ENCODE assay signal across 12 cellular contexts in the genomic region with DNA sequence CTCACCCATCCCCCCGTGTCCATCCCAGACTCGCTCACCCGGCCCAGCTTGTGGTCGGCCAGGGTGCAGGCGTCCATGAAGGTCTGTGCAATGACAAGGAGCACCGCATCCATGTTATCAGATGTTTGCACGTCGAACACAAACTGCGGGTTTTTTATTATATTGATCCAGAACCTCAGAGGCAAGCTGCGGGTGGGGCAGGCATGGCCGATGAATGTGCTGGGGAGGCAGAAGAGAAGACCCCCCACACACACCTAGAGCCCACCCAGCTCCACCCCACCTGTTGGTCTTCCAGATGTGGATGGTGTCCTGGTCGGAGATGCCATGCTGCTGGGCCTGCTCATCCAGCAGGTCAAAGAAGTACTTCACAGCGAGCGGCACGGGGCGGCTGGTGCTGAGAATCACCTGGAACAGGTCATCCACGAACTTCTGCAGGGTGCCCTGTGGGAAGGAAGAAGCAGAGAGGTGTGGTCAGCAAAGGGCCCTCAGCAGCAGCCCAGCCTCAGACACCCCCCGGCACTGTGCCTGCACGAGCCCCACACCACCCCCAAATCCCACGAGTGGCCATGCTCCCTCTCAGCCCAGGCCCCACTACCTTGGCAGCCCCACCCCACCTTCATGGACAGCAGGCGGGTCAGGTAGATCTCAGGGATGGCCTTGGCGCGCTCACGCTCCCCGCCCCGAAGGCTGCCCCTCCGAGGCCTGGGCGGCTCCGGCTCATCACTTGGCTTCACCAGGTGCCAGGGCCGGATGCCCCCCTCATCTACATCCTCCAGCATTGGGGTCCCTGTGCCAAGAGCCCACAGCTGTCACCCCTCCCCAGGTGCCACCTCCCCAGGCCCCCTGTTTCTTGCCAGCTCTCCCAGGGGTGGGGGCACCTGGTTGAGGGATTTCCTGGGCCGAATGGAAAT. TPM values are rescaled to one million over a fixed set of nuclear protein-coding genes. Genes with fewer than 3 reads are reported as not detected.
A peak's percentile ranks its signal among the peaks of the same experiment; 100 is the strongest.
DNase-seq lines count a peak whose midpoint lies in the region; ATAC-seq and TF ChIP-seq lines count a peak whose summit lies in the region.
"Had no signal": no experiment of that assay in that cellular context is flagged by ENCODE, and none has a peak within 500 bp of the region (broad histone marks: within the 10 kb centered on the region; RNA-seq: fewer than 3 reads in every experiment).

No MANE protein-coding gene starts in this region.

- H3K27me3 ChIP-seq in H9 (ENCODE audit: insufficient read depth, low read length) = no peaks in the 10 kb centered on the region

- no peak overlapping the region for H3K23ac ChIP-seq in H9 (ENCODE audit: insufficient read length, low read depth, low read length)

- H3K27ac Mint-ChIP-seq in H9 = peak overlapping the region in 1 of 3 experiments; percentile 91; a peak in 2 of 7 replicates
- no peak overlapping the region for H3K27ac Mint-ChIP-seq in glutamatergic neuron (ENCODE audit: unreplicated experiment)

- H4K8ac ChIP-seq in H9 (replicated peaks; ENCODE audit: insufficient read length, low read depth, low read length) = no peak overlapping the region

- H3K27ac ChIP-seq in H9 (ENCODE audit: insufficient read length, low read depth, low read length) = no peak overlapping the region

- no peak overlapping the region for H3T11ph ChIP-seq in H9 (ENCODE audit: low read length)

- H3K27me3 Mint-ChIP-seq in H9 (ENCODE audit: low read depth) (no peaks in the 10 kb centered on the region; the same call in 1 of the 2 replicates), glutamatergic neuron (ENCODE audit: unreplicated experiment) (peaks cover 9% of the 10 kb centered on the region)
- H3K27me3 Mint-ChIP-seq: CD4-positive, CD25-positive, alpha-beta regulatory T cell had no signal

- no peak overlapping the region for H3K18ac ChIP-seq in H9 (ENCODE audit: insufficient read length, low read depth, low read length)

- H3K4me3 Mint-ChIP-seq in H9 (no peak overlapping the region), glutamatergic neuron (ENCODE audit: unreplicated experiment) (no peak overlapping the region)
- H3K4me3 Mint-ChIP-seq: CD4-positive, CD25-positive, alpha-beta regulatory T cell had no signal

- H3K4ac ChIP-seq in H9 (ENCODE audit: low read depth, low read length) = no peak overlapping the region

- no peaks in the 10 kb centered on the region for H3K23me2 ChIP-seq in H9 (ENCODE audit: insufficient read length, low read depth, low read length, poor library complexity, severe bottlenecking)

- no peak overlapping the region for H2BK5ac ChIP-seq in H9 (ENCODE audit: insufficient read length, low read length)

- WGBS in H9 (ENCODE audit: extremely low coverage, insufficient read length, low lambda C conversion rate) = no CpG with 5 or more reads among the region's 31 CpGs

- H2AK5ac ChIP-seq in H9 (ENCODE audit: insufficient read length, low read length) = no peak overlapping the region

- no peak overlapping the region for H2BK15ac ChIP-seq in H9 (ENCODE audit: low read depth, low read length)

- no peak overlapping the region for H3K4me2 ChIP-seq in H9 (ENCODE audit: insufficient read depth, insufficient read length, low read length)

- H3K9me3 Mint-ChIP-seq in H9 = no peaks in the 10 kb centered on the region
- peaks cover 4% of the 10 kb centered on the region for H3K9me3 Mint-ChIP-seq in glutamatergic neuron (ENCODE audit: unreplicated experiment)
- H3K9me3 Mint-ChIP-seq: CD4-positive, CD25-positive, alpha-beta regulatory T cell had no signal

- no peaks in the 10 kb centered on the region for H4K20me1 ChIP-seq in H9 (ENCODE audit: control insufficient read depth, insufficient read depth, insufficient read length)

- no peaks in the 10 kb centered on the region for H3K79me1 ChIP-seq in H9 (ENCODE audit: insufficient read depth, low read depth, low read length, poor library complexity, severe bottlenecking)

- H3K9ac ChIP-seq in H9 (ENCODE audit: extremely low read depth, insufficient read length, low read length) = no peak overlapping the region

- intact Hi-C loops in posterior cingulate gyrus (cut with DNase I) = no loop called here

- no peak overlapping the region for H3K14ac ChIP-seq in H9 (ENCODE audit: insufficient read depth, low read length)

- peaks cover 63 to 97% (median 93%) of the 10 kb centered on the region in 3 experiments for H3K36me3 Mint-ChIP-seq in H9 (ENCODE audit: insufficient read depth in 1 of 3, low read depth in 3 of 3)
- no peaks in the 10 kb centered on the region for H3K36me3 Mint-ChIP-seq in glutamatergic neuron (ENCODE audit: unreplicated experiment)
- H3K36me3 Mint-ChIP-seq: CD4-positive, CD25-positive, alpha-beta regulatory T cell had no signal

- H3K56ac ChIP-seq in H9 (ENCODE audit: insufficient read length, low read depth, low read length) = no peak overlapping the region

- H2AFZ ChIP-seq in H9 (ENCODE audit: low read length) = no peak overlapping the region

- no peak overlapping the region for H2BK12ac ChIP-seq in H9 (ENCODE audit: insufficient read length, low read depth, low read length)

- H4K5ac ChIP-seq in H9 (ENCODE audit: insufficient read length, low read depth, low read length) = no peak overlapping the region

- H3K9me3 ChIP-seq in H9 (ENCODE audit: control insufficient read depth, low read depth, low read length) = no peaks in the 10 kb centered on the region

- H4K91ac ChIP-seq in H9 (ENCODE audit: insufficient read length, low read depth, low read length) = no peak overlapping the region

- no peak for ATAC-seq in HG02840 (IDR thresholded peaks at IDR 0.05; ENCODE audit: low FRiP score, unreplicated experiment)
- no peak for ATAC-seq in GM21526 (IDR thresholded peaks at IDR 0.05; ENCODE audit: low FRiP score, unreplicated experiment)

- DNase-seq in GM10266 (ENCODE audit: extremely low spot score) (peak; percentile 5), H9 (peak; percentile 25), glutamatergic neuron (peak; percentile 10), posterior cingulate gyrus (peak in 7 of 10 donors; percentile 1 to 74 (median 9)), ACHN (no peak), HCEC 1CT (no peak)
- DNase-seq: activated CD4-positive, alpha-beta T cell treated with anti-CD3 and anti-CD28 coated beads for 48 hours; activated naive CD4-positive, alpha-beta T cell treated with anti-CD3 and anti-CD28 coated beads, Interleukin-2, amount 50 U/mL, for 16 hours; CD4-positive, CD25-positive, alpha-beta regulatory T cell had no signal

- no peak for TF ChIP-seq CTCF in GM10266 (IDR thresholded peaks at IDR 0.05; ENCODE audit: control insufficient read depth, insufficient read depth, low read depth, missing control alignments)
- TF ChIP-seq CTCF in H9 (conservative IDR thresholded peaks at IDR 0.05) = no peak
- TF ChIP-seq CTCF in glutamatergic neuron (IDR thresholded peaks at IDR 0.05; ENCODE audit: partially characterized antibody, unreplicated experiment) = no peak

- H2BK120ac ChIP-seq in H9 (ENCODE audit: low read depth, low read length, poor library complexity, severe bottlenecking) = no peak overlapping the region

- no peak overlapping the region for H2BK20ac ChIP-seq in H9 (ENCODE audit: low read depth, low read length, poor library complexity, severe bottlenecking)

- H3K79me2 ChIP-seq in H9 (ENCODE audit: insufficient read depth, low read length) = no peaks in the 10 kb centered on the region

- no peaks in the 10 kb centered on the region for H3K4me1 ChIP-seq in H9 (ENCODE audit: insufficient read depth, low read length)

- H3K4me1 Mint-ChIP-seq in H9 (no peaks in the 10 kb centered on the region), glutamatergic neuron (ENCODE audit: low read depth, unreplicated experiment) (no peaks in the 10 kb centered on the region)
- H3K4me1 Mint-ChIP-seq: CD4-positive, CD25-positive, alpha-beta regulatory T cell had no signal

- in situ Hi-C loops in ACHN (cut with HindIII; ENCODE audit: low pct_ligation_motif_present, low pct_unique_long_range_greater_than_20kb, low sequenced_read_pairs) = no loop called here

RNA-seq across cellular contexts. Expression of gene PLXNB1, which starts 20.3 kb away (rescaled TPM):
- 175 and 184 TPM in 2 replicates for total RNA-seq in H9 (2021)
- total RNA-seq in glutamatergic neuron (ENCODE audit: unreplicated experiment) = 195 TPM

RNA-seq across cellular contexts. Expression of gene CCDC51, which starts 30.4 kb away (rescaled TPM):
- total RNA-seq in H9 (2021) = 20.0 and 22.0 TPM in 2 replicates
- 15.3 TPM for total RNA-seq in glutamatergic neuron (ENCODE audit: unreplicated experiment)

RNA-seq across cellular contexts. Expression of gene TMA7, which starts 30.5 kb away (rescaled TPM):
- 305 and 309 TPM in 2 replicates for total RNA-seq in H9 (2021)
- total RNA-seq in glutamatergic neuron (ENCODE audit: unreplicated experiment) = 154 TPM

RNA-seq across cellular contexts. Expression of gene ATRIP, which starts 37.0 kb away (rescaled TPM):
- 16.3 and 17.5 TPM in 2 replicates for total RNA-seq in H9 (2021)
- 15.8 TPM for total RNA-seq in glutamatergic neuron (ENCODE audit: unreplicated experiment)

RNA-seq across cellular contexts. Expression of gene FBXW12, which starts 37.5 kb away (rescaled TPM):
- total RNA-seq in H9 (2021) (0.59 and 0.74 TPM in 2 replicates), glutamatergic neuron (ENCODE audit: unreplicated experiment) (0.66 TPM)
- total RNA-seq: CD4-positive, CD25-positive, alpha-beta regulatory T cell; HT-29 had no signal

Comparison
In these comparisons a context has a peak if more than half of its experiments do, and no peak if none do; other contexts are left out.
1. DNase-seq: peak in GM10266 (single experiment), H9 (single experiment), glutamatergic neuron (single experiment) and posterior cingulate gyrus (7 of 10); none in ACHN (single experiment) and HCEC 1CT (single experiment).